Comparison of ENCODE assay signal across 8 cellular contexts in the genomic region with DNA sequence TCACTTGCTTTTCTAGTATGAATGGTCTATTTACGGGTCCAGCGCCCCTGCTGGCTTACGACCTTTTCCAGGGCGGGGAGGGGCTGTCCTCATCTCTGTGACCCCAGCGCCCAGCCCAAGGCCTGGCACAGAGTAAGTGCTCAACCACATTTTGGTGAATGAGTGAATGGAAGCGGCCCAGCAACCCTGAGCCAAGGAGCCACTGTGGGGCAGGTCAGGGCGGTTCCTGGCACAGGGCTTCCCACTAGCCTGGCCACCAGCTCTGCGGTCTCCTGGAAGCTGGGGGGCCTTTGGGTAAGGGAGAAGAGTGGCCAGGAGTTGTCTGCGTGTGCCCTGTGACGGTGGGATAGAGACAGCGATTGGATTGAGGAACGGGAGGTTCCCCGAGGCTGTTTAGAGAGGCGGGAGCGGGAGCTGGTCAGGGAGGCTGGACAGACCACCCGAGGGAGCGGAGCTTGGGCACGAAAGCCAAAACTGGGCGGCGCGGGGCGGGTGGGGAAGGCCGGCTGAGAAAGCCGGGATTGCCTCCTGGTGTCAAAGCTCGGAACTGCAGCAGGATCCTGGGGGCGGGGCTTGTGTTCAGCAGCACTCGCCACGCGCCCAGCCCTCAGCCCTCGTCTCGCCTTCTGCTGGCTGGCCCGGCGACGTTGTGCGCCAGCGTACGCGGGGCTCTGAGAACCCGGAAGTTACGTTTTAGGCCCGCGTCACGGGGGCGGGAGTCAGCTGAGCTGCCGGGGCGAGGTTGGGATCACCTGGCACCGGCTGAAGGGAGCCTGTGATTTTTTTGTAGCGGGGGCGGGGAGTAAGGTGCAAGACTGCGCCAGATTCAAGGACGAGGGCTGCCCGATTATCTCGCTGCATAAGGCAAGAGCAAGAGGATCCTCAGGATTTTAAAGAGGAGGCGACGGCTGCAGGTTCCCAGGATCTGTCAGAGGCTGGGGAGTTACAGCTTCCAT. TPM values are rescaled to one million over a fixed set of nuclear protein-coding genes. Genes with fewer than 3 reads are reported as not detected.
DNase-seq lines count a peak whose midpoint lies in the region; ATAC-seq lines count a peak whose summit lies in the region.

Gene VPS18, plus strand, starts transcription at position 718 of the 956 bp plus-strand sequence. CDS start 319 bp downstream, outside the sequence.

- peak; percentile 82 for ATAC-seq in GM21529 (IDR thresholded peaks at IDR 0.05; ENCODE audit: unreplicated experiment)

- peak within 1 kb of the TSS; percentile 95 to 98 (median 96) for H3K27ac Mint-ChIP-seq in IgD-negative memory B cell

- DNase-seq in DMS153 treated with DMSO at 0.1 percent for 48 hours (lab: John Stamatoyannopoulos, UW; ENCODE audit: unreplicated experiment) (peak; percentile 72), OCI-M1 (lab: John Stamatoyannopoulos, UW) (peak; percentile 98), activated T-cell treated with anti-CD3 and anti-CD28 coated beads for 24 hours (ENCODE audit: low read depth) (peak; percentile 97), epidermal melanocyte (ENCODE audit: insufficient read length, low spot score) (peak; percentile 76), mucosa of gallbladder (ENCODE audit: low spot score) (peak; percentile 99)
- DNase-seq in stimulated activated CD8-positive, alpha-beta memory T cell treated with anti-CD3 and anti-CD28 coated beads, Interleukin-4, amount 100 ng/mL, for 4 hours (ENCODE audit: low read depth in 2 of 2, low spot score in 1 of 2), result peak; percentile 96 to 99

- peak within 1 kb of the TSS; percentile 96 to 99 (median 98) for H3K4me3 Mint-ChIP-seq in IgD-negative memory B cell

- no peaks in the 10 kb centered on the region for H3K27me3 Mint-ChIP-seq in IgD-negative memory B cell

- H3K9me3 Mint-ChIP-seq in IgD-negative memory B cell, result no peaks in the 10 kb centered on the region

- H3K36me3 Mint-ChIP-seq in IgD-negative memory B cell, result no peaks in the 10 kb centered on the region

- H3K4me1 Mint-ChIP-seq in IgD-negative memory B cell, result peaks cover 21 to 30% (median 24%) of the 10 kb centered on the region in 3 donors

RNA-seq across cellular contexts. Expression of gene VPS18, which starts in this region (rescaled TPM):
- 27.0 TPM for polyA plus RNA-seq in IgD-negative memory B cell
- total RNA-seq in mucosa of gallbladder, result 42.2 TPM

Comparison
In these comparisons a context has a peak if more than half of its experiments do, and no peak if none do; other contexts are left out.
1. Peak in every context shown above with its lines: DNase-seq and ATAC-seq.